ENCODE assay signal across 8 cellular contexts in genomic region chr12:131829351-131829794, GRCh38. TPM values are rescaled to one million over a fixed set of nuclear protein-coding genes. Genes with fewer than 3 reads are reported as not detected.
DNase-seq lines count a peak whose midpoint lies in the region; ATAC-seq and TF ChIP-seq lines count a peak whose summit lies in the region.

No MANE protein-coding gene starts in this region.

- intact Hi-C loops in IMR-90 (cut with micrococcal nuclease) (loop anchor here (2.0 kb wide), 1 partner anchor 913 kb away; no protein-coding TSS in a partner anchor), MCF 10A (cut with micrococcal nuclease) (no loop called here), lower lobe of right lung (cut with DNase I) (no loop called here)

- H4K91ac ChIP-seq in IMR-90 (ENCODE audit: insufficient read depth, low read depth, low read length), result no peak overlapping the region

- BruUV-seq in IMR-90 (replicated peaks; lab: Mats Ljungman, UMichigan) (no TSS peak), MCF 10A (replicated peaks; lab: Mats Ljungman, UMichigan) (no TSS peak)

- H2BK5ac ChIP-seq in IMR-90 (ENCODE audit: low read depth, low read length, poor library complexity, severe bottlenecking), result no peak overlapping the region

- no peak overlapping the region for H2BK120ac ChIP-seq in IMR-90 (ENCODE audit: low read depth, low read length)

- no peak overlapping the region for H4K8ac ChIP-seq in IMR-90 (ENCODE audit: low read depth in 2 of 2, low read length in 2 of 2)

- H3K36me3 ChIP-seq in IMR-90 (ENCODE audit: control insufficient read depth, insufficient read depth, low read length) (no peaks in the 10 kb centered on the region), lower lobe of right lung (no peaks in the 10 kb centered on the region), urinary bladder (ENCODE audit: insufficient read depth) (no peaks in the 10 kb centered on the region)

- no peak overlapping the region for H3K27ac Mint-ChIP-seq in MCF 10A (ENCODE audit: low read depth, unreplicated experiment)

- 30% methylated on average over 15 of the region's 28 CpGs; no CpG with 5 or more reads in 1 of the 2 experiments for WGBS in IMR-90 (ENCODE audit: extremely low coverage in 2 of 2, insufficient read length in 1 of 2), 2 experiments
- WGBS in urinary bladder, result 15% methylated on average over 28 of the region's 28 CpGs

- no peak overlapping the region for H3K18ac ChIP-seq in IMR-90 (ENCODE audit: low read depth, low read length)

- H3K27me3 ChIP-seq in IMR-90 (ENCODE audit: control insufficient read depth, insufficient read depth, low read length) (no peaks in the 10 kb centered on the region; the same call in 1 of the 2 replicates), lower lobe of right lung (ENCODE audit: low read depth) (peaks cover 68% of the 10 kb centered on the region)

- H2AK9ac ChIP-seq in IMR-90 (replicated peaks; ENCODE audit: low read depth, low read length, poor library complexity), result no peak overlapping the region

- H3K9ac ChIP-seq in IMR-90 (ENCODE audit: low read depth, low read length), result peak overlapping the region; percentile 32; the same call in 1 of the 2 replicates

- H3K9me3 Mint-ChIP-seq in MCF 10A (ENCODE audit: unreplicated experiment), result no peaks in the 10 kb centered on the region

- H3K4me3 ChIP-seq in AG09309 (ENCODE audit: control insufficient read depth, low read depth, low read length) (peak overlapping the region; percentile 91), IMR-90 (ENCODE audit: insufficient read depth, low read depth, low read length) (peak overlapping the region; percentile 44), lower lobe of right lung (peak overlapping the region; percentile 57), urinary bladder (ENCODE audit: low read depth, low read length) (peak overlapping the region; percentile 60)

- peak overlapping the region; percentile 59 for H3K4me2 ChIP-seq in IMR-90 (ENCODE audit: low read depth, low read length)

- ATAC-seq in IMR-90 (ENCODE audit: low read depth) (no peak), lower lobe of right lung (peak; percentile 11 to 20), HG03469 (IDR thresholded peaks at IDR 0.05; ENCODE audit: unreplicated experiment) (no peak)

- H3K79me1 ChIP-seq in IMR-90 (ENCODE audit: low read depth in 1 of 2, low read length in 2 of 2), result peaks cover 0 to 13% of the 10 kb centered on the region in 2 experiments; a peak in 2 of 4 replicates

- TF ChIP-seq CTCF in AG09309 (IDR thresholded peaks at IDR 0.05; ENCODE audit: control insufficient read depth, insufficient read depth, low read depth, low read length, missing control alignments) (no peak), IMR-90 (conservative IDR thresholded peaks at IDR 0.05; ENCODE audit: low read depth, low read length) (no peak), MCF 10A (IDR thresholded peaks at IDR 0.05; ENCODE audit: unreplicated experiment) (no peak), lower lobe of right lung (IDR thresholded peaks at IDR 0.05) (no peak)

- POLR2A ChIA-PET in IMR-90 (lab: Charles Lee; ENCODE audit: unreplicated experiment) (no interaction called here), MCF 10A (lab: Yijun Ruan, JAX) (interaction anchor here (0.7 to 1.1 kb wide), 2 partner anchors 67 to 725 kb away, joined by 4 read pairs; no protein-coding TSS in a partner anchor)

- in situ Hi-C loops in IMR-90 (cut with MboI; ENCODE audit: low sequenced_read_pairs), result loop anchor here (25.0 kb wide), 1 partner anchor 717 kb away; no protein-coding TSS in a partner anchor

- no peak overlapping the region for H2BK20ac ChIP-seq in IMR-90 (ENCODE audit: low read depth, low read length)

- H3K4me3 Mint-ChIP-seq in MCF 10A (ENCODE audit: unreplicated experiment), result peak overlapping the region; percentile 75

- TF ChIP-seq RAD21 in IMR-90 (IDR thresholded peaks at IDR 0.05; ENCODE audit: low read length), result no peak

- H3K9me3 ChIP-seq in IMR-90 (ENCODE audit: control insufficient read depth, insufficient read depth, low read length) (no peaks in the 10 kb centered on the region), lower lobe of right lung (no peaks in the 10 kb centered on the region)

- no peak overlapping the region for H2BK15ac ChIP-seq in IMR-90 (ENCODE audit: low read depth, low read length)

- no peak overlapping the region for H3K27ac ChIP-seq in IMR-90 (ENCODE audit: insufficient read depth, low read length)
- no peak overlapping the region for H3K27ac ChIP-seq in lower lobe of right lung
- no peak overlapping the region for H3K27ac ChIP-seq in urinary bladder (ENCODE audit: low read depth)

- dilution Hi-C loops in IMR-90 (cut with HindIII; ENCODE audit: low sequenced_read_pairs, unreplicated experiment), result no loop called here

- H2AK5ac ChIP-seq in IMR-90 (ENCODE audit: low read depth, low read length), result no peak overlapping the region

- no peaks in the 10 kb centered on the region; the same call in 1 of the 2 replicates for H3K9me1 ChIP-seq in IMR-90 (ENCODE audit: insufficient read depth, low read length)

- H3K56ac ChIP-seq in IMR-90 (ENCODE audit: extremely low read depth, insufficient read depth, low read length), result no peak overlapping the region

- H3K4ac ChIP-seq in IMR-90 (ENCODE audit: low read depth, low read length), result no peak overlapping the region

- H3K14ac ChIP-seq in IMR-90 (replicated peaks; ENCODE audit: low read depth, low read length), result no peak overlapping the region

- DNase-seq in AG09309 (ENCODE audit: low read depth) (no peak), IMR-90 (no peak), MCF 10A (ENCODE audit: unreplicated experiment) (peak; percentile 30), lower lobe of right lung (no peak), NCI-H226 (no peak), GOT3 (lab: John Stamatoyannopoulos, UW) (no peak)

- H4K20me1 ChIP-seq in IMR-90 (ENCODE audit: insufficient read depth, low read length), result no peaks in the 10 kb centered on the region

- H3K4me1 ChIP-seq in IMR-90 (ENCODE audit: control insufficient read depth, insufficient read depth, low read length) (peaks cover 9% of the 10 kb centered on the region; the same call in 1 of the 2 replicates), lower lobe of right lung (peaks cover 38% of the 10 kb centered on the region), urinary bladder (ENCODE audit: insufficient read depth) (no peaks in the 10 kb centered on the region)

- no peak overlapping the region for H3K23ac ChIP-seq in IMR-90 (ENCODE audit: low read depth, low read length)

- H4K5ac ChIP-seq in IMR-90 (ENCODE audit: low read depth, low read length), result no peak overlapping the region

- TF ChIP-seq POLR2A in IMR-90 (IDR thresholded peaks at IDR 0.05; ENCODE audit: low read depth, low read length), result no peak

- H3K36me3 Mint-ChIP-seq in MCF 10A (ENCODE audit: insufficient read depth, unreplicated experiment), result no peaks in the 10 kb centered on the region

- no peaks in the 10 kb centered on the region for H3K27me3 Mint-ChIP-seq in MCF 10A (ENCODE audit: insufficient read depth, unreplicated experiment)

- H2AFZ ChIP-seq in IMR-90 (replicated peaks; ENCODE audit: low read length, poor library complexity), result peak overlapping the region; percentile 77

- CTCF ChIA-PET in IMR-90 (lab: Yijun Ruan, JAX), result interaction anchor here (0.5 to 1.2 kb wide), 2 partner anchors 56 to 890 kb away, joined by 3 read pairs; no protein-coding TSS in a partner anchor
- CTCF ChIA-PET in MCF 10A (lab: Yijun Ruan, JAX), result interaction anchor here (1.4 kb wide), 1 partner anchor 49 kb away, joined by 5 read pairs; no protein-coding TSS in a partner anchor

- H3K4me1 Mint-ChIP-seq in MCF 10A (ENCODE audit: insufficient read depth, unreplicated experiment), result peaks cover 11% of the 10 kb centered on the region

TF ChIP-seq in IMR-90, 13 proteins besides CTCF, POLR2A, EP300 and RAD21:
- TF ChIP-seq CHD1 (IDR thresholded peaks at IDR 0.05; ENCODE audit: low read depth, low read length) (no peak), BHLHE40 (IDR thresholded peaks at IDR 0.05; ENCODE audit: low read depth, low read length) (no peak), CEBPB (IDR thresholded peaks at IDR 0.05; ENCODE audit: low read depth, low read length) (no peak), RFX5 (IDR thresholded peaks at IDR 0.05; ENCODE audit: low read depth, low read length) (no peak), MAFK (IDR thresholded peaks at IDR 0.05; ENCODE audit: low read depth, low read length) (no peak), SMC3 (IDR thresholded peaks at IDR 0.05; ENCODE audit: low read depth, low read length) (no peak), RCOR1 (IDR thresholded peaks at IDR 0.05; ENCODE audit: insufficient replicate concordance, low read length) (no peak), MAZ (IDR thresholded peaks at IDR 0.05; ENCODE audit: borderline replicate concordance, low read depth, low read length) (no peak), MXI1 (IDR thresholded peaks at IDR 0.05; ENCODE audit: borderline replicate concordance, low read depth, low read length) (no peak), USF2 (IDR thresholded peaks at IDR 0.05; ENCODE audit: low read depth, low read length) (no peak), FOS (IDR thresholded peaks at IDR 0.05; ENCODE audit: low read depth, low read length) (no peak), NFE2L2 (IDR thresholded peaks at IDR 0.05; ENCODE audit: low read depth, low read length) (no peak)
- TF ChIP-seq, protein P1, sequence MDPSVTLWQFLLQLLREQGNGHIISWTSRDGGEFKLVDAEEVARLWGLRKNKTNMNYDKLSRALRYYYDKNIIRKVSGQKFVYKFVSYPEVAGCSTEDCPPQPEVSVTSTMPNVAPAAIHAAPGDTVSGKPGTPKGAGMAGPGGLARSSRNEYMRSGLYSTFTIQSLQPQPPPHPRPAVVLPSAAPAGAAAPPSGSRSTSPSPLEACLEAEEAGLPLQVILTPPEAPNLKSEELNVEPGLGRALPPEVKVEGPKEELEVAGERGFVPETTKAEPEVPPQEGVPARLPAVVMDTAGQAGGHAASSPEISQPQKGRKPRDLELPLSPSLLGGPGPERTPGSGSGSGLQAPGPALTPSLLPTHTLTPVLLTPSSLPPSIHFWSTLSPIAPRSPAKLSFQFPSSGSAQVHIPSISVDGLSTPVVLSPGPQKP (IDR thresholded peaks at IDR 0.05; ENCODE audit: borderline replicate concordance, low read depth, low read length), result no peak

RNA-seq across cellular contexts. Expression of gene MMP17, which starts 1.2 kb away (rescaled TPM):
- 1.4 and 1.7 TPM in 2 replicates for total RNA-seq in IMR-90 (2012; rRNA removed)
- polyA plus RNA-seq in IMR-90 (2012; rRNA removed), result 11.8 and 15.9 TPM in 2 replicates
- 11.7 and 17.3 TPM in 2 replicates for polyA plus RNA-seq in IMR-90 (2012; cell fraction: cytosol; rRNA removed)
- polyA plus RNA-seq in IMR-90 (2012; cell fraction: nucleus; rRNA removed; ENCODE audit: low replicate concordance), result 14.0 and 49.8 TPM in 2 replicates
- total RNA-seq in MCF 10A (2022), result 4.3 and 5.4 TPM in 2 replicates
- 2.5 TPM for total RNA-seq in lower lobe of right lung
- total RNA-seq in urinary bladder, result 3.9 TPM
- polyA plus RNA-seq in urinary bladder, result 6.9 TPM

Comparison
In these comparisons a context has a peak if more than half of its experiments do, and no peak if none do; other contexts are left out.
1. ATAC-seq: peak in lower lobe of right lung (2 of 2); none in IMR-90 (single experiment) and HG03469 (single experiment).
2. Peak in every context shown above with its lines, with median percentiles within 50 percentile points of each other: H3K4me3 ChIP-seq.